26 cellular contexts compared by ENCODE assay signal in genomic region chr14:49477576-49477975, GRCh38.
"Had no signal": no experiment of that assay in that cellular context is flagged by ENCODE, and none has a peak within 500 bp of the region (broad histone marks: within the 10 kb centered on the region; RNA-seq: fewer than 3 reads in every experiment).

No MANE protein-coding gene starts in this region.

- H3K9me3 ChIP-seq: colonic mucosa, esophagus squamous epithelium, gastrocnemius medialis had no signal

- H3K4me1 Mint-ChIP-seq: immature natural killer cell, memory B cell had no signal

- H3K27me3 ChIP-seq: colonic mucosa, esophagus squamous epithelium, gastrocnemius medialis, heart right ventricle, left lung had no signal

- H3K36me3 ChIP-seq: colonic mucosa, esophagus squamous epithelium, gastrocnemius medialis, heart right ventricle, left lung, lower lobe of right lung had no signal

- H3K36me3 Mint-ChIP-seq: immature natural killer cell; memory B cell; naive thymus-derived CD4-positive, alpha-beta T cell had no signal

- H3K27ac Mint-ChIP-seq: dendritic cell treated with granulocyte-macrophage colony-stimulating factor and Interleukin-4, amounts not matched to agents 40 ng/mL and 50 ng/mL, for 4 days; effector memory CD8-positive, alpha-beta T cell; endodermal cell; immature natural killer cell; memory B cell; naive thymus-derived CD4-positive, alpha-beta T cell had no signal

- DNase-seq: colonic mucosa; cortex of kidney; effector CD8-positive, alpha-beta T cell; effector memory CD8-positive, alpha-beta T cell; endodermal cell; esophagus squamous epithelium; foreskin fibroblast; foreskin melanocyte; gastrocnemius medialis; glutamatergic neuron; head of caudate nucleus; heart right ventricle; hypothalamus; immature natural killer cell; kidney; kidney glomerular epithelial cell; left colon; left lung; left ventricle myocardium superior; lower lobe of right lung; mesendoderm; midbrain; naive thymus-derived CD4-positive, alpha-beta T cell had no signal

- H3K9me3 Mint-ChIP-seq: effector memory CD8-positive, alpha-beta T cell; endodermal cell had no signal

- H3K4me1 ChIP-seq: colonic mucosa, gastrocnemius medialis, heart right ventricle, left lung, lower lobe of right lung had no signal

- H3K4me3 Mint-ChIP-seq: dendritic cell treated with granulocyte-macrophage colony-stimulating factor and Interleukin-4, amounts not matched to agents 40 ng/mL and 50 ng/mL, for 4 days; effector memory CD8-positive, alpha-beta T cell; endodermal cell; immature natural killer cell; memory B cell; naive thymus-derived CD4-positive, alpha-beta T cell had no signal

- H3K27ac ChIP-seq: colonic mucosa, epithelial cell of prostate, esophagus squamous epithelium, gastrocnemius medialis, heart right ventricle, left lung, lower lobe of right lung had no signal

- H3K27me3 Mint-ChIP-seq: dendritic cell treated with granulocyte-macrophage colony-stimulating factor and Interleukin-4, amounts not matched to agents 40 ng/mL and 50 ng/mL, for 4 days; memory B cell had no signal

- H3K4me3 ChIP-seq: colonic mucosa, esophagus squamous epithelium, gastrocnemius medialis, heart right ventricle, left lung, lower lobe of right lung had no signal
